8 cellular contexts compared by ENCODE assay signal in genomic region chr10:1420663-1421362, GRCh38.
DNase-seq lines count a peak whose midpoint lies in the region; ATAC-seq, FAIRE-seq and TF ChIP-seq lines count a peak whose summit lies in the region.

No MANE protein-coding gene starts in this region.

- H3K4me3 ChIP-seq in GM12865 (ENCODE audit: low read depth, low read length) (peak overlapping the region; percentile 25; the same call in 1 of the 2 replicates), HAP-1 (peak overlapping the region; percentile 15), LNCaP clone FGC (ENCODE audit: low read depth, low read length) (peak overlapping the region; percentile 38), hepatocyte (peak overlapping the region; percentile 36)

- H3K4me2 ChIP-seq in hepatocyte = peak overlapping the region; percentile 87

- H3K9me2 ChIP-seq in hepatocyte (replicated peaks; ENCODE audit: insufficient read depth) = no peaks in the 10 kb centered on the region

- H3K36me3 ChIP-seq in HAP-1 (replicated peaks) (no peaks in the 10 kb centered on the region), hepatocyte (replicated peaks; ENCODE audit: insufficient read depth, low read depth) (no peaks in the 10 kb centered on the region)

- H3K4me1 ChIP-seq in HAP-1 (no peaks in the 10 kb centered on the region), hepatocyte (ENCODE audit: insufficient read depth) (no peaks in the 10 kb centered on the region)

- no peak for FAIRE-seq in RCC 7860 (lab: Jason Lieb, UNC)

- TF ChIP-seq CTCF in GM12865 (IDR thresholded peaks at IDR 0.05; ENCODE audit: insufficient read depth, low read depth, low read length, missing control alignments) = peak; percentile 81
- peak; percentile 97 for TF ChIP-seq CTCF in LNCaP clone FGC (IDR thresholded peaks at IDR 0.05; ENCODE audit: control insufficient read depth, extremely low read depth, insufficient read depth)
- peak; percentile 91 for TF ChIP-seq CTCF in hepatocyte (IDR thresholded peaks at IDR 0.05; ENCODE audit: poor library complexity)

- in situ Hi-C loops in HAP-1 (cut with MboI; ENCODE audit: low sequenced_read_pairs) = no loop called here

- H3K9me3 ChIP-seq in HAP-1 = no peaks in the 10 kb centered on the region
- no peaks in the 10 kb centered on the region for H3K9me3 ChIP-seq in hepatocyte (ENCODE audit: low read depth)

- DNase-seq in GM12865 (ENCODE audit: low read depth) = peak; percentile 77
- peak; percentile 51 to 81 for DNase-seq in HAP-1 (ENCODE audit: low spot score in 2 of 2)
- peak; percentile 55 for DNase-seq in LNCaP clone FGC (ENCODE audit: low read depth)
- peak; percentile 14 for DNase-seq in RCC 7860 (ENCODE audit: low spot score)
- DNase-seq in activated gamma-delta T cell treated with anti-CD3 and anti-CD28 coated beads, Interleukin-2, amount 50 U/mL, for 16 hours (ENCODE audit: low read depth) = peak; percentile 9
- DNase-seq in hepatocyte (ENCODE audit: low spot score) = peak; percentile 85
- peak; percentile 72 for DNase-seq in sciatic nerve (ENCODE audit: low spot score)
- no peak for DNase-seq in GF-D8 (lab: John Stamatoyannopoulos, UW)

- intact Hi-C loops in sciatic nerve (cut with DNase I) = no loop called here

- 6% methylated on average over 24 of the region's 25 CpGs for WGBS in hepatocyte (ENCODE audit: low lambda C conversion rate, missing lambda C conversion rate)

- no peaks in the 10 kb centered on the region for H3K79me2 ChIP-seq in hepatocyte

- peak; percentile 91 for ATAC-seq in sciatic nerve

- H2AFZ ChIP-seq in hepatocyte = peak overlapping the region; percentile 32

- no peaks in the 10 kb centered on the region for H4K20me1 ChIP-seq in hepatocyte (ENCODE audit: insufficient read depth, poor library complexity, severe bottlenecking)

- H3K27ac ChIP-seq in hepatocyte = no peak overlapping the region

- H3K27me3 ChIP-seq in HAP-1 (ENCODE audit: low read depth) = peaks cover 7% of the 10 kb centered on the region
- peaks cover 10% of the 10 kb centered on the region for H3K27me3 ChIP-seq in hepatocyte
